ENCODE assay signal across 19 cellular contexts in the genomic region with DNA sequence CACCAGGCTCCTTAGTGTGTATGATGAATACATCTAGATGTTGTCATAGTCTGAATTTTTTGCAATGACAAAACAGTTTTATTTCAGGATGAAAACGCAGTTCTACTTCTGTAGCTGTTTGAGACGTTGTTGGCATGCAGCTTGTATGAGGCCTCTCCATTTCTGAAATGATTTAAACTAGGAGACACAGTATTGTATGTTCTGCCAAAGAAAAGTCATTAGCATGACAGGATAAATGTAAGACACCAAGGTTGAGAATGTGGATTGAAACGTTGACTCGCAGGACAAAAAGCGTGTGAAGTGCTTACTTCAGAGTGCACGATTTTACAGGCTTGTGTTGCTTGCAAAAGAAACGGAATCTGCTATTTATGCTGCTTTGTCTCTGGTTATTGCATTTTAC. TPM values are rescaled to one million over a fixed set of nuclear protein-coding genes. Genes with fewer than 3 reads are reported as not detected.
DNase-seq lines count a peak whose midpoint lies in the region; ATAC-seq and TF ChIP-seq lines count a peak whose summit lies in the region.
"Had no signal": no experiment of that assay in that cellular context is flagged by ENCODE, and none has a peak within 500 bp of the region (broad histone marks: within the 10 kb centered on the region; RNA-seq: fewer than 3 reads in every experiment).

No MANE protein-coding gene starts in this region.

- H3K9me3 Mint-ChIP-seq in brain: peaks cover 0 to 9% (median 3%) of the 10 kb centered on the region in 5 experiments
- H3K9me3 Mint-ChIP-seq: CD4-positive, alpha-beta T cell had no signal

- H3K9me3 ChIP-seq in BLaER1 treated with 17β-estradiol and CSF1 and Interleukin-3, amounts not matched to agents 10 nM and 100 nM (replicated peaks in 1 of 11): peaks cover 3 to 19% (median 11%) of the 10 kb centered on the region in 11 experiments; a peak in 20 of 22 replicates
- no peaks in the 10 kb centered on the region for H3K9me3 ChIP-seq in sigmoid colon

- peaks cover 19% of the 10 kb centered on the region for H3K36me3 Mint-ChIP-seq in brain

- ATAC-seq in left lobe of liver: no peak
- ATAC-seq: GM12878, GM23338 had no signal

- peak overlapping the region in 6 of 11 experiments; percentile 10 to 66 (median 47); a peak in 10 of 22 replicates for H3K4me2 ChIP-seq in BLaER1 treated with 17β-estradiol and CSF1 and Interleukin-3, amounts not matched to agents 10 nM and 100 nM
- H3K4me2 ChIP-seq: GM23338 had no signal

- peak overlapping the region in 3 of 5 experiments; percentile 16 to 55 (median 51) for H3K27ac Mint-ChIP-seq in brain
- H3K27ac Mint-ChIP-seq: CD4-positive, alpha-beta T cell; GM23338 had no signal

- DNase-seq in inferior parietal cortex (ENCODE audit: extremely low spot score) (peak; percentile 42), sigmoid colon (no peak), left lobe of liver (ENCODE audit: low spot score) (no peak), posterior vena cava (ENCODE audit: low spot score) (no peak), SW 1271 (lab: John Stamatoyannopoulos, UW) (no peak)
- DNase-seq in activated effector memory CD4-positive, alpha-beta T cell treated with Interleukin-2 at 50 U/mL for 16 hours: no peak
- DNase-seq: C1 segment of cervical spinal cord; Calu3; CD4-positive, alpha-beta T cell; DMS 273 treated with DMSO at 0.1 percent for 48 hours; DMS79; H7 had no signal

- H3K4me1 ChIP-seq in BLaER1 treated with 17β-estradiol and CSF1 and Interleukin-3, amounts not matched to agents 10 nM and 100 nM: peaks cover 0 to 52% (median 12%) of the 10 kb centered on the region in 10 experiments; a peak in 11 of 20 replicates
- H3K4me1 ChIP-seq in sigmoid colon: peaks cover 0 to 55% (median 22%) of the 10 kb centered on the region in 4 donors

- intact Hi-C loops in sigmoid colon (cut with DNase I): no loop called here
- intact Hi-C loops in posterior vena cava (cut with DNase I): no loop called here

- 85 to 87% methylated on average over 7 of the region's 7 CpGs for WGBS in sigmoid colon, 2 donors

- no peak for TF ChIP-seq EP300 in sigmoid colon (IDR thresholded peaks at IDR 0.05)

- H3K4me3 Mint-ChIP-seq in brain: peak overlapping the region in 2 of 5 experiments; percentile 3 to 23
- H3K4me3 Mint-ChIP-seq: CD4-positive, alpha-beta T cell; GM23338; IgD-negative memory B cell had no signal

- peaks cover 20 to 77% (median 39%) of the 10 kb centered on the region in 11 experiments for H3K36me3 ChIP-seq in BLaER1 treated with 17β-estradiol and CSF1 and Interleukin-3, amounts not matched to agents 10 nM and 100 nM
- no peaks in the 10 kb centered on the region for H3K36me3 ChIP-seq in sigmoid colon

- H3K9ac ChIP-seq in BLaER1 treated with 17β-estradiol and CSF1 and Interleukin-3, amounts not matched to agents 10 nM and 100 nM: no peak overlapping the region

- H4K20me1 ChIP-seq in BLaER1 treated with 17β-estradiol and CSF1 and Interleukin-3, amounts not matched to agents 10 nM and 100 nM: peaks cover 8 to 92% (median 59%) of the 10 kb centered on the region in 11 experiments; a peak in 19 of 22 replicates

- TF ChIP-seq POLR2A in sigmoid colon (IDR thresholded peaks at IDR 0.05): no peak

- H3K27me3 Mint-ChIP-seq in brain: no peaks in the 10 kb centered on the region
- H3K27me3 Mint-ChIP-seq: CD4-positive, alpha-beta T cell had no signal

- TF ChIP-seq CTCF in brain (conservative IDR thresholded peaks at IDR 0.05): no peak
- no peak for TF ChIP-seq CTCF in sigmoid colon (IDR thresholded peaks at IDR 0.05)

- H3K27ac ChIP-seq in BLaER1 treated with 17β-estradiol and CSF1 and Interleukin-3, amounts not matched to agents 10 nM and 100 nM: no peak overlapping the region
- H3K27ac ChIP-seq in sigmoid colon: peak overlapping the region in 3 of 4 donors; percentile 18 to 56 (median 25)
- H3K27ac ChIP-seq: 22Rv1 had no signal

- no peak overlapping the region for H3K4me3 ChIP-seq in BLaER1 treated with 17β-estradiol and CSF1 and Interleukin-3, amounts not matched to agents 10 nM and 100 nM
- H3K4me3 ChIP-seq in sigmoid colon: no peak overlapping the region
- H3K4me3 ChIP-seq: GM12878, GM23338 had no signal

- H3K4me1 Mint-ChIP-seq in brain: peaks cover 49% of the 10 kb centered on the region

- no peaks in the 10 kb centered on the region for H3K27me3 ChIP-seq in BLaER1 treated with 17β-estradiol and CSF1 and Interleukin-3, amounts not matched to agents 10 nM and 100 nM
- H3K27me3 ChIP-seq in sigmoid colon: no peaks in the 10 kb centered on the region

RNA-seq across cellular contexts. Expression of gene ABHD17C, which starts 35.3 kb away (rescaled TPM):
- 8.5 TPM for polyA plus RNA-seq in brain (ENCODE audit: insufficient read depth, low read depth, low replicate concordance)
- total RNA-seq in sigmoid colon: 1 to 10 TPM; 2.0 to 4.2 (median 2.6) TPM
- 100 to 1,000 TPM in 2 of 3 donors, 10 to 100 TPM in 1; 62.7 to 174 (median 111) TPM for polyA plus RNA-seq in sigmoid colon
- 3.7 TPM for total RNA-seq in left lobe of liver
- total RNA-seq in posterior vena cava: 1 to 10 TPM; 4.4 to 4.9 TPM

RNA-seq across cellular contexts. Expression of gene CEMIP, which starts 48.8 kb away (rescaled TPM):
- polyA plus RNA-seq in brain (ENCODE audit: insufficient read depth, low read depth, low replicate concordance) (4.5 TPM), sigmoid colon (1 to 10 TPM in 1 of 3 donors, under 1 TPM in 2; under 0.01 to 2.1 (median 0.23) TPM)
- total RNA-seq in sigmoid colon (under 1 TPM in 2 of 4 donors, not detected in 2; under 0.01 TPM), left lobe of liver (0.50 TPM), posterior vena cava (under 1 TPM; 0.14 to 0.62 TPM)
- total RNA-seq: CD4-positive, alpha-beta T cell; G401 had no signal
- polyA plus RNA-seq: IgD-negative memory B cell had no signal

Comparison
In these comparisons a context has a peak if more than half of its experiments do, and no peak if none do; other contexts are left out.
1. H3K27ac ChIP-seq: peak in sigmoid colon (3 of 4); none in BLaER1 treated with 17β-estradiol and CSF1 and Interleukin-3, amounts not matched to agents 10 nM and 100 nM (0 of 11).